Comparison of ENCODE assay signal across 8 cellular contexts in genomic region chr10:73730153-73730906, GRCh38. TPM values are rescaled to one million over a fixed set of nuclear protein-coding genes. Genes with fewer than 3 reads are reported as not detected.
DNase-seq lines count a peak whose midpoint lies in the region; ATAC-seq and TF ChIP-seq lines count a peak whose summit lies in the region.

No MANE protein-coding gene starts in this region.

- H3K4me1 Mint-ChIP-seq in HFFc6 (ENCODE audit: low read depth): 0 out of 2 replicates have a peak, but pooled peaks cover 4% of the 10 kb centered on the region
- H3K4me1 Mint-ChIP-seq in activated naive CD8-positive, alpha-beta T cell treated with anti-CD3 and anti-CD28 coated beads for 36 hours: peaks cover 8% of the 10 kb centered on the region
- H3K4me1 Mint-ChIP-seq in osteocyte (ENCODE audit: unreplicated experiment): peaks cover 16% of the 10 kb centered on the region

- TF ChIP-seq CTCF in GM06990 (IDR thresholded peaks at IDR 0.05; ENCODE audit: insufficient read depth, low read length, poor library complexity, severe bottlenecking): no peak
- TF ChIP-seq CTCF in HFFc6 (IDR thresholded peaks at IDR 0.05): no peak
- TF ChIP-seq CTCF in osteocyte (IDR thresholded peaks at IDR 0.05): no peak
- no peak for TF ChIP-seq CTCF in thoracic aorta (IDR thresholded peaks at IDR 0.05)

- intact Hi-C loops in head of caudate nucleus (cut with DNase I): no loop called here

- H3K36me3 Mint-ChIP-seq in HFFc6 (ENCODE audit: low read depth) (peaks cover 9% of the 10 kb centered on the region), osteocyte (ENCODE audit: unreplicated experiment) (peaks cover 9% of the 10 kb centered on the region)
- peaks cover 9% of the 10 kb centered on the region for H3K36me3 Mint-ChIP-seq in activated naive CD8-positive, alpha-beta T cell treated with anti-CD3 and anti-CD28 coated beads for 36 hours

- DNase-seq in GM06990 (ENCODE audit: extremely low read depth, insufficient read length) (peak; percentile 89), HFFc6 (peak; percentile 91), NCI-H1048 (lab: John Stamatoyannopoulos, UW) (peak; percentile 61), SKM-1 (lab: John Stamatoyannopoulos, UW; ENCODE audit: unreplicated experiment) (peak; percentile 83), head of caudate nucleus (peak; percentile 86 to 97 (median 92)), osteocyte (ENCODE audit: extremely low spot score, unreplicated experiment) (peak; percentile 96), thoracic aorta (ENCODE audit: low spot score) (peak; percentile 52)
- DNase-seq in activated naive CD8-positive, alpha-beta T cell treated with anti-CD3 and anti-CD28 coated beads for 36 hours: peak; percentile 92

- H3K4me1 ChIP-seq in thoracic aorta (ENCODE audit: control insufficient read depth in 1 of 2, low read depth in 2 of 2): peaks cover 13 to 35% of the 10 kb centered on the region in 2 donors

- peak overlapping the region; percentile 77 for H3K4me3 ChIP-seq in GM06990 (replicated peaks; ENCODE audit: low read depth, low read length)
- peak overlapping the region; percentile 98 for H3K4me3 ChIP-seq in thoracic aorta

- H3K27me3 Mint-ChIP-seq in HFFc6 (ENCODE audit: insufficient read depth): peaks cover 2% of the 10 kb centered on the region
- H3K27me3 Mint-ChIP-seq in activated naive CD8-positive, alpha-beta T cell treated with anti-CD3 and anti-CD28 coated beads for 36 hours: no peaks in the 10 kb centered on the region
- no peaks in the 10 kb centered on the region for H3K27me3 Mint-ChIP-seq in osteocyte (ENCODE audit: unreplicated experiment)

- H3K36me3 ChIP-seq in GM06990 (ENCODE audit: control insufficient read depth, insufficient read depth, low read length): peaks cover 8% of the 10 kb centered on the region
- peaks cover 19% of the 10 kb centered on the region for H3K36me3 ChIP-seq in thoracic aorta

- H3K9me3 ChIP-seq in thoracic aorta: no peaks in the 10 kb centered on the region

- peak overlapping the region; percentile 82 to 90 for H3K27ac ChIP-seq in thoracic aorta

- H3K27me3 ChIP-seq in GM06990 (replicated peaks; ENCODE audit: control insufficient read depth, insufficient read depth, low read length) (no peaks in the 10 kb centered on the region), thoracic aorta (replicated peaks; ENCODE audit: insufficient read depth) (no peaks in the 10 kb centered on the region)

- peak; percentile 84 for ATAC-seq in thoracic aorta (ENCODE audit: insufficient number of reproducible peaks, low FRiP score, low read depth)

- peak overlapping the region; percentile 99 for H3K4me3 Mint-ChIP-seq in HFFc6
- peak overlapping the region; percentile 98 for H3K4me3 Mint-ChIP-seq in activated naive CD8-positive, alpha-beta T cell treated with anti-CD3 and anti-CD28 coated beads for 36 hours
- peak overlapping the region; percentile 99 for H3K4me3 Mint-ChIP-seq in osteocyte (ENCODE audit: unreplicated experiment)

- H3K27ac Mint-ChIP-seq in HFFc6 (peak overlapping the region; percentile 98), osteocyte (ENCODE audit: unreplicated experiment) (peak overlapping the region; percentile 99)
- peak overlapping the region; percentile 95 for H3K27ac Mint-ChIP-seq in activated naive CD8-positive, alpha-beta T cell treated with anti-CD3 and anti-CD28 coated beads for 36 hours

- H3K9me3 Mint-ChIP-seq in HFFc6 (no peaks in the 10 kb centered on the region), osteocyte (ENCODE audit: unreplicated experiment) (no peaks in the 10 kb centered on the region)
- no peaks in the 10 kb centered on the region for H3K9me3 Mint-ChIP-seq in activated naive CD8-positive, alpha-beta T cell treated with anti-CD3 and anti-CD28 coated beads for 36 hours

RNA-seq across cellular contexts. Expression of gene SEC24C, which starts 13.8 kb away (rescaled TPM):
- 100 to 1,000 TPM in 1 of 6 experiments, 10 to 100 TPM in 5; 90.8 to 108 (median 97.7) TPM for total RNA-seq in HFFc6 (2021; fragmentation: NEBNext Ultra II Directional; extraction: Animal tissue kit (Norgen Biotek cat#: 25700))
- total RNA-seq in activated naive CD8-positive, alpha-beta T cell treated with anti-CD3 and anti-CD28 coated beads for 36 hours: 10 to 100 TPM; 74.6 to 74.9 TPM
- 64.1 and 64.2 TPM in 2 replicates for total RNA-seq in osteocyte
- total RNA-seq in thoracic aorta: 10 to 100 TPM; 55.7 to 80.1 TPM

RNA-seq across cellular contexts. Expression of gene AGAP5, which starts 32.4 kb away (rescaled TPM):
- total RNA-seq in HFFc6 (2021; fragmentation: NEBNext Ultra II Directional; extraction: Animal tissue kit (Norgen Biotek cat#: 25700)): 1 to 10 TPM; 2.2 to 3.7 (median 2.8) TPM
- total RNA-seq in activated naive CD8-positive, alpha-beta T cell treated with anti-CD3 and anti-CD28 coated beads for 36 hours: 1 to 10 TPM; 5.4 to 6.7 TPM
- 5.9 and 8.1 TPM in 2 replicates for total RNA-seq in osteocyte
- total RNA-seq in thoracic aorta: 10 to 100 TPM in 1 of 2 donors, 1 to 10 TPM in 1; 4.5 to 10.9 TPM

RNA-seq across cellular contexts. Expression of gene CHCHD1, which starts 51.5 kb away (rescaled TPM):
- 10 to 100 TPM; 27.1 to 34.7 (median 30.6) TPM for total RNA-seq in HFFc6 (2021; fragmentation: NEBNext Ultra II Directional; extraction: Animal tissue kit (Norgen Biotek cat#: 25700))
- 10 to 100 TPM; 34.8 to 38.6 TPM for total RNA-seq in activated naive CD8-positive, alpha-beta T cell treated with anti-CD3 and anti-CD28 coated beads for 36 hours
- total RNA-seq in osteocyte (19.9 and 22.3 TPM in 2 replicates), thoracic aorta (10 to 100 TPM; 20.7 to 22.6 TPM)

RNA-seq across cellular contexts. Expression of gene ZSWIM8, which starts 55.1 kb away (rescaled TPM):
- 10 to 100 TPM; 47.2 to 62.6 (median 55.3) TPM for total RNA-seq in HFFc6 (2021; fragmentation: NEBNext Ultra II Directional; extraction: Animal tissue kit (Norgen Biotek cat#: 25700))
- total RNA-seq in activated naive CD8-positive, alpha-beta T cell treated with anti-CD3 and anti-CD28 coated beads for 36 hours: 10 to 100 TPM; 31.0 to 35.5 TPM
- total RNA-seq in osteocyte (164 and 186 TPM in 2 replicates), thoracic aorta (100 to 1,000 TPM; 126 to 144 TPM)

Comparison
In these comparisons a context has a peak if more than half of its experiments do, and no peak if none do; other contexts are left out.
1. Peak in every context shown above with its lines: DNase-seq, ATAC-seq, H3K4me3 ChIP-seq and H3K27ac ChIP-seq.